ENCODE assay signal across 21 cellular contexts in genomic region chr2:47257837-47258436, GRCh38.
DNase-seq lines count a peak whose midpoint lies in the region; ATAC-seq, FAIRE-seq and TF ChIP-seq lines count a peak whose summit lies in the region.
"Had no signal": no experiment of that assay in that cellular context is flagged by ENCODE, and none has a peak within 500 bp of the region (broad histone marks: within the 10 kb centered on the region; RNA-seq: fewer than 3 reads in every experiment).

No MANE protein-coding gene starts in this region.

- no peak overlapping the region for H3K4me3 Mint-ChIP-seq in H9
- no peak overlapping the region for H3K4me3 Mint-ChIP-seq in neural progenitor cell
- H3K4me3 Mint-ChIP-seq: CD8-positive, alpha-beta memory T cell; IgD-negative memory B cell had no signal

- H4K8ac ChIP-seq in H9 (replicated peaks; ENCODE audit: insufficient read length, low read depth, low read length), result no peak overlapping the region

- peak overlapping the region; percentile 38; the same call in 1 of the 2 replicates for H3K27ac ChIP-seq in BLaER1
- no peak overlapping the region for H3K27ac ChIP-seq in H9 (ENCODE audit: insufficient read length, low read depth, low read length)
- H3K27ac ChIP-seq in SU-DHL-6 (ENCODE audit: low read depth, low read length), result no peak overlapping the region
- H3K27ac ChIP-seq in neural progenitor cell, result no peak overlapping the region
- no peak overlapping the region for H3K27ac ChIP-seq in smooth muscle cell (ENCODE audit: low read depth)
- H3K27ac ChIP-seq: 22Rv1, RWPE1, SJCRH30 had no signal

- no peak overlapping the region for H3K23ac ChIP-seq in H9 (ENCODE audit: insufficient read length, low read depth, low read length)

- peaks cover 2% of the 10 kb centered on the region for H3K27me3 Mint-ChIP-seq in H9 (ENCODE audit: low read depth)
- H3K27me3 Mint-ChIP-seq in neural progenitor cell (ENCODE audit: insufficient read depth, low read depth), result peaks cover 6% of the 10 kb centered on the region
- H3K27me3 Mint-ChIP-seq: IgD-negative memory B cell had no signal

- H4K5ac ChIP-seq in H9 (ENCODE audit: insufficient read length, low read depth, low read length), result no peak overlapping the region

- H3K9me3 Mint-ChIP-seq in H9, result no peaks in the 10 kb centered on the region
- H3K9me3 Mint-ChIP-seq in neural progenitor cell, result no peaks in the 10 kb centered on the region
- H3K9me3 Mint-ChIP-seq: CD8-positive, alpha-beta memory T cell had no signal

- H3K9ac ChIP-seq in BLaER1, result no peak overlapping the region
- no peak overlapping the region for H3K9ac ChIP-seq in H9 (ENCODE audit: extremely low read depth, insufficient read length, low read length)
- H3K9ac ChIP-seq in SU-DHL-6 (ENCODE audit: low read length), result no peak overlapping the region
- no peak overlapping the region for H3K9ac ChIP-seq in neural progenitor cell
- H3K9ac ChIP-seq in smooth muscle cell (ENCODE audit: low read depth), result no peak overlapping the region

- H3K79me1 ChIP-seq in H9 (ENCODE audit: insufficient read depth, low read depth, low read length, poor library complexity, severe bottlenecking), result no peaks in the 10 kb centered on the region

- TF ChIP-seq CTCF in H9 (conservative IDR thresholded peaks at IDR 0.05) (no peak), SU-DHL-6 (IDR thresholded peaks at IDR 0.05; ENCODE audit: insufficient read depth, low read length, poor library complexity, severe bottlenecking) (no peak), neural progenitor cell (IDR thresholded peaks at IDR 0.05) (no peak), smooth muscle cell (IDR thresholded peaks at IDR 0.05; ENCODE audit: borderline replicate concordance, insufficient read depth, poor library complexity, severe bottlenecking) (no peak)

- H3K36me3 ChIP-seq in BLaER1, result no peaks in the 10 kb centered on the region
- H3K36me3 ChIP-seq in SU-DHL-6 (ENCODE audit: low read length), result no peaks in the 10 kb centered on the region
- H3K36me3 ChIP-seq in neural progenitor cell, result no peaks in the 10 kb centered on the region
- H3K36me3 ChIP-seq in smooth muscle cell (ENCODE audit: low read depth), result no peaks in the 10 kb centered on the region
- H3K36me3 ChIP-seq: SJCRH30 had no signal

- no peak overlapping the region for H3T11ph ChIP-seq in H9 (ENCODE audit: low read length)

- H3K79me2 ChIP-seq in H9 (ENCODE audit: insufficient read depth, low read length) (no peaks in the 10 kb centered on the region), SU-DHL-6 (ENCODE audit: insufficient read depth, low read length) (no peaks in the 10 kb centered on the region), neural progenitor cell (ENCODE audit: low read depth) (no peaks in the 10 kb centered on the region), smooth muscle cell (ENCODE audit: low read depth) (no peaks in the 10 kb centered on the region)

- H3K27me3 ChIP-seq in BLaER1, result no peaks in the 10 kb centered on the region
- no peaks in the 10 kb centered on the region for H3K27me3 ChIP-seq in H9 (ENCODE audit: insufficient read depth, low read length)
- no peaks in the 10 kb centered on the region for H3K27me3 ChIP-seq in SU-DHL-6 (ENCODE audit: low read length)
- no peaks in the 10 kb centered on the region for H3K27me3 ChIP-seq in neural progenitor cell
- no peaks in the 10 kb centered on the region for H3K27me3 ChIP-seq in smooth muscle cell (ENCODE audit: low read depth)
- H3K27me3 ChIP-seq: SJCRH30 had no signal

- no peaks in the 10 kb centered on the region for H4K20me1 ChIP-seq in BLaER1
- H4K20me1 ChIP-seq in H9 (ENCODE audit: control insufficient read depth, insufficient read depth, insufficient read length), result no peaks in the 10 kb centered on the region
- no peaks in the 10 kb centered on the region for H4K20me1 ChIP-seq in SU-DHL-6 (ENCODE audit: low read depth, low read length)
- H4K20me1 ChIP-seq in neural progenitor cell (ENCODE audit: low read depth), result no peaks in the 10 kb centered on the region
- H4K20me1 ChIP-seq in smooth muscle cell (ENCODE audit: low read depth), result no peaks in the 10 kb centered on the region

- H2BK12ac ChIP-seq in H9 (ENCODE audit: insufficient read length, low read depth, low read length), result no peak overlapping the region

- H2BK15ac ChIP-seq in H9 (ENCODE audit: low read depth, low read length), result no peak overlapping the region

- no peak for FAIRE-seq in H54 (lab: Jason Lieb, UNC)
- FAIRE-seq: D721Med had no signal

- no CpG with 5 or more reads among the region's 3 CpGs for WGBS in H9 (ENCODE audit: extremely low coverage, insufficient read length, low lambda C conversion rate)
- 46% methylated on average over 3 of the region's 3 CpGs for WGBS in smooth muscle cell (ENCODE audit: low lambda C conversion rate)

- H4K91ac ChIP-seq in H9 (ENCODE audit: insufficient read length, low read depth, low read length), result no peak overlapping the region

- H3K56ac ChIP-seq in H9 (ENCODE audit: insufficient read length, low read depth, low read length), result no peak overlapping the region

- no peak overlapping the region for H2AK5ac ChIP-seq in H9 (ENCODE audit: insufficient read length, low read length)

- no peak for TF ChIP-seq POLR2A in H54 (IDR thresholded peaks at IDR 0.05; ENCODE audit: low read depth, low read length)

- H3F3A ChIP-seq in SU-DHL-6 (ENCODE audit: insufficient read depth), result no peaks in the 10 kb centered on the region
- H3F3A ChIP-seq in neural progenitor cell (ENCODE audit: low read depth), result peaks cover 23% of the 10 kb centered on the region
- no peaks in the 10 kb centered on the region for H3F3A ChIP-seq in smooth muscle cell (ENCODE audit: low read depth)

- no peak for DNase-seq in H9
- DNase-seq in neural progenitor cell (ENCODE audit: low spot score), result no peak
- no peak for DNase-seq in smooth muscle cell (lab: John Stamatoyannopoulos, UW; ENCODE audit: unreplicated experiment)
- DNase-seq in H54 (ENCODE audit: insufficient read length, low spot score), result no peak
- no peak for DNase-seq in NCI-H226
- DNase-seq: CD8-positive, alpha-beta memory T cell; DMS79; NCI-H187 treated with DMSO at 0.1 percent for 48 hours; NCI-H446; NCI-H69; PC-3; SJCRH30; SW 1271 had no signal

- H3K18ac ChIP-seq in H9 (ENCODE audit: insufficient read length, low read depth, low read length), result no peak overlapping the region

- no peak overlapping the region for H3K4ac ChIP-seq in H9 (ENCODE audit: low read depth, low read length)

- H3K36me3 Mint-ChIP-seq in H9 (ENCODE audit: insufficient read depth in 1 of 3, low read depth in 3 of 3) (no peaks in the 10 kb centered on the region), neural progenitor cell (no peaks in the 10 kb centered on the region)
- H3K36me3 Mint-ChIP-seq: CD8-positive, alpha-beta memory T cell; IgD-negative memory B cell had no signal

- H3K4me3 ChIP-seq in BLaER1 (no peak overlapping the region), SU-DHL-6 (ENCODE audit: insufficient read depth, low read length, poor library complexity, severe bottlenecking) (no peak overlapping the region), neural progenitor cell (no peak overlapping the region), smooth muscle cell (no peak overlapping the region)
- H3K4me3 ChIP-seq: SJCRH30 had no signal

- H3K9me3 ChIP-seq in BLaER1 (no peaks in the 10 kb centered on the region), H9 (ENCODE audit: control insufficient read depth, low read depth, low read length) (no peaks in the 10 kb centered on the region), SU-DHL-6 (ENCODE audit: insufficient read depth, low read length) (no peaks in the 10 kb centered on the region), neural progenitor cell (ENCODE audit: low read depth) (no peaks in the 10 kb centered on the region), smooth muscle cell (replicated peaks; ENCODE audit: low read depth) (no peaks in the 10 kb centered on the region)
- H3K9me3 ChIP-seq: SJCRH30 had no signal

- no peak overlapping the region for H2BK20ac ChIP-seq in H9 (ENCODE audit: low read depth, low read length, poor library complexity, severe bottlenecking)

- peaks cover 16% of the 10 kb centered on the region for H3K4me1 ChIP-seq in BLaER1
- no peaks in the 10 kb centered on the region for H3K4me1 ChIP-seq in H9 (ENCODE audit: insufficient read depth, low read length)
- peaks cover 11% of the 10 kb centered on the region for H3K4me1 ChIP-seq in neural progenitor cell
- H3K4me1 ChIP-seq in smooth muscle cell (ENCODE audit: low read depth), result peaks cover 11% of the 10 kb centered on the region
- H3K4me1 ChIP-seq: SJCRH30 had no signal

- no peak overlapping the region for H2BK5ac ChIP-seq in H9 (ENCODE audit: insufficient read length, low read length)

- H2AFZ ChIP-seq in H9 (ENCODE audit: low read length) (no peak overlapping the region), SU-DHL-6 (ENCODE audit: low read depth, low read length, severe bottlenecking) (peak overlapping the region; percentile 34), neural progenitor cell (replicated peaks) (no peak overlapping the region), smooth muscle cell (ENCODE audit: low read depth) (no peak overlapping the region)

- H3K4me1 Mint-ChIP-seq in H9, result peaks cover 9 to 24% of the 10 kb centered on the region in 2 experiments
- H3K4me1 Mint-ChIP-seq in neural progenitor cell, result peaks cover 25% of the 10 kb centered on the region

- no peak overlapping the region for H3K14ac ChIP-seq in H9 (ENCODE audit: insufficient read depth, low read length)

- H3K4me2 ChIP-seq in BLaER1 (peak overlapping the region; percentile 44; the same call in 1 of the 2 replicates), H9 (ENCODE audit: insufficient read depth, insufficient read length, low read length) (no peak overlapping the region), SU-DHL-6 (ENCODE audit: low read depth, low read length, poor library complexity, severe bottlenecking) (no peak overlapping the region), neural progenitor cell (no peak overlapping the region), smooth muscle cell (no peak overlapping the region)

- H3K27ac Mint-ChIP-seq in H9 (no peak overlapping the region), neural progenitor cell (peak overlapping the region; percentile 64)
- H3K27ac Mint-ChIP-seq: IgD-negative memory B cell had no signal

- H2BK120ac ChIP-seq in H9 (ENCODE audit: low read depth, low read length, poor library complexity, severe bottlenecking), result peak overlapping the region; percentile 12

- no peaks in the 10 kb centered on the region for H3K9me2 ChIP-seq in SU-DHL-6 (replicated peaks; ENCODE audit: insufficient read depth, low read length)

- no peaks in the 10 kb centered on the region for H3K23me2 ChIP-seq in H9 (ENCODE audit: insufficient read length, low read depth, low read length, poor library complexity, severe bottlenecking)

- ATAC-seq in HG02610 (IDR thresholded peaks at IDR 0.05; ENCODE audit: unreplicated experiment), result no peak
- ATAC-seq: HCT116, PC-3 had no signal
